ENCODE assay signal across 36 cellular contexts in the genomic region with DNA sequence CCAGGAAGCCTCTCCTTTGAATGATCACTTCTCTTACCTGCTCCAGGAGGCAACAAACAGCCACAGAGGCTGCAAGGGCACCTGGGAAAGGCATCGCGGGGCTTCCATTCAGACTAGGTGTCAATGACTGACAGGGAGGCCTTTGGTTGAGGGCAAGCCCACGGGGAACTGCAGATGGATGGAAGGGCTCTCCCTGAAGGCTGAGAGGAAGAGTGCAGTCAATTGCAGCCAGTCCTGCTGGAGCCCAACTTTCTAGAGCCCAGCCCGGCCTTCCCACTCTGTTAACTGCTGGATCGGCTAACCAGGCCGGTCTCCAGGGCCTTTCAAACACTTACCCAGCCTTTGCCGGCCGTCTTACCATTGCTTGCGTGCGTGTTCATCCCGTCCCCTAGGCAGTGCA.
"Had no signal": no experiment of that assay in that cellular context is flagged by ENCODE, and none has a peak within 500 bp of the region (broad histone marks: within the 10 kb centered on the region; RNA-seq: fewer than 3 reads in every experiment).

No MANE protein-coding gene starts in this region.

- H3K27me3 Mint-ChIP-seq: activated T-helper 17 cell treated with anti-CD3 and anti-CD28 coated beads, Interleukin-2, amount 50 U/mL, for 72 hours had no signal

- H3K4me3 ChIP-seq: ascending aorta, cardiac muscle cell, MG63, Peyer's patch had no signal

- H3K9me3 ChIP-seq: ascending aorta, MG63, Peyer's patch had no signal

- H3K27ac ChIP-seq: ascending aorta, cardiac muscle cell, Peyer's patch, RWPE1, VCaP had no signal

- H3K9me3 Mint-ChIP-seq: activated CD4-positive, alpha-beta memory T cell treated with anti-CD3 and anti-CD28 coated beads, Interleukin-2, amount 10 ng/mL, durations not matched to agents 7 days and 5 days; activated naive CD4-positive, alpha-beta T cell treated with anti-CD3 and anti-CD28 coated beads, Interleukin-2, amount 50 U/mL, for 24 hours; activated naive CD8-positive, alpha-beta T cell treated with anti-CD3 and anti-CD28 coated beads, Interleukin-2, amount 10 ng/mL, durations not matched to agents 7 days and 5 days; activated T-helper 17 cell treated with anti-CD3 and anti-CD28 coated beads, Interleukin-2, amount 50 U/mL, for 72 hours; T-cell had no signal

- H3K36me3 ChIP-seq: ascending aorta, cardiac muscle cell, MG63, Peyer's patch had no signal

- H3K27me3 ChIP-seq: ascending aorta, cardiac muscle cell, MG63, Peyer's patch had no signal

- H3K4me1 ChIP-seq: ascending aorta, Peyer's patch had no signal

- H3K27ac Mint-ChIP-seq: activated CD4-positive, alpha-beta memory T cell treated with anti-CD3 and anti-CD28 coated beads, Interleukin-2, amount 10 ng/mL, durations not matched to agents 7 days and 5 days; activated CD8-positive, alpha-beta memory T cell treated with anti-CD3 and anti-CD28 coated beads, Interleukin-2, amount 10 ng/mL, durations not matched to agents 7 days and 5 days; activated naive CD4-positive, alpha-beta T cell treated with anti-CD3 and anti-CD28 coated beads, Interleukin-2, amount 50 U/mL, for 24 hours; activated naive CD8-positive, alpha-beta T cell treated with anti-CD3 and anti-CD28 coated beads, Interleukin-2, amount 10 ng/mL, durations not matched to agents 7 days and 5 days; activated T-helper 17 cell treated with anti-CD3 and anti-CD28 coated beads, Interleukin-2, amount 50 U/mL, for 72 hours; T-cell had no signal

- H3K36me3 Mint-ChIP-seq: activated CD8-positive, alpha-beta memory T cell treated with anti-CD3 and anti-CD28 coated beads, Interleukin-2, amount 10 ng/mL, durations not matched to agents 7 days and 5 days; activated naive CD4-positive, alpha-beta T cell treated with anti-CD3 and anti-CD28 coated beads, Interleukin-2, amount 50 U/mL, for 24 hours; activated naive CD8-positive, alpha-beta T cell treated with anti-CD3 and anti-CD28 coated beads, Interleukin-2, amount 10 ng/mL, durations not matched to agents 7 days and 5 days; T-cell had no signal

- ATAC-seq: activated CD8-positive, alpha-beta memory T cell treated with anti-CD3 and anti-CD28 coated beads, Interleukin-2, amount 10 ng/mL, durations not matched to agents 7 days and 5 days; activated T-helper 17 cell treated with anti-CD3 and anti-CD28 coated beads, Interleukin-2, amount 50 U/mL, for 72 hours; PC-3; SK-N-SH treated with all-trans-retinoic acid at 6 μM for 48 hours; T-cell had no signal

- DNase-seq: activated CD4-positive, alpha-beta memory T cell treated with anti-CD3 and anti-CD28 coated beads, Interleukin-2, amount 10 ng/mL, durations not matched to agents 7 days and 5 days; activated CD4-positive, alpha-beta T cell treated with anti-CD3 and anti-CD28 coated beads for 1 hour; activated CD4-positive, alpha-beta T cell treated with anti-CD3 and anti-CD28 coated beads for 48 hours; activated CD4-positive, CD25-positive, alpha-beta regulatory T cell; activated CD8-positive, alpha-beta memory T cell treated with anti-CD3 and anti-CD28 coated beads for 24 hours; activated CD8-positive, alpha-beta memory T cell treated with anti-CD3 and anti-CD28 coated beads, Interleukin-2, amount 10 ng/mL, durations not matched to agents 7 days and 5 days; activated CD8-positive, alpha-beta memory T cell treated with anti-CD3 and anti-CD28 coated beads, Interleukin-2, amount 50 U/mL, for 48 hours; activated effector memory CD4-positive, alpha-beta T cell treated with anti-CD3 and anti-CD28 coated beads, Interleukin-2, amount 50 U/mL, for 16 hours; activated naive CD4-positive, alpha-beta T cell treated with Interleukin-2 at 50 U/mL for 16 hours; activated naive CD8-positive, alpha-beta T cell treated with anti-CD3 and anti-CD28 coated beads, Interleukin-2, amount 10 ng/mL, durations not matched to agents 7 days and 5 days; activated T-cell treated with anti-CD3 and anti-CD28 coated beads, Interleukin-2, amount 50 U/mL, for 48 hours; amygdala; Kasumi-1; MG63; MV-4-11; NCI-H1092; NCI-H1436 treated with DMSO at 0.1 percent for 48 hours; NCI-H1694 treated with DMSO at 0.1 percent for 48 hours; NCI-H2029; NCI-H510A; NCI-H526; NCI-H748 treated with DMSO at 0.1 percent for 48 hours; NK-92 treated with Interleukin-12 subunit alpha and Interleukin-12 subunit beta, amount 100 ng/mL, for 24 hours; PC-3; Peyer's patch; SIG-M5; T-cell; T-helper 2 cell; T-helper 9 cell had no signal

- H3K4me3 Mint-ChIP-seq: activated CD4-positive, alpha-beta memory T cell treated with anti-CD3 and anti-CD28 coated beads, Interleukin-2, amount 10 ng/mL, durations not matched to agents 7 days and 5 days; activated CD8-positive, alpha-beta memory T cell treated with anti-CD3 and anti-CD28 coated beads, Interleukin-2, amount 10 ng/mL, durations not matched to agents 7 days and 5 days; activated naive CD4-positive, alpha-beta T cell treated with anti-CD3 and anti-CD28 coated beads, Interleukin-2, amount 50 U/mL, for 24 hours; activated naive CD8-positive, alpha-beta T cell treated with anti-CD3 and anti-CD28 coated beads, Interleukin-2, amount 10 ng/mL, durations not matched to agents 7 days and 5 days; activated T-helper 17 cell treated with anti-CD3 and anti-CD28 coated beads, Interleukin-2, amount 50 U/mL, for 72 hours; T-cell had no signal
